ENCODE assay signal across 23 cellular contexts in genomic region chr9:98865284-98865683, GRCh38. TPM values are rescaled to one million over a fixed set of nuclear protein-coding genes. Genes with fewer than 3 reads are reported as not detected.
"Had no signal": no experiment of that assay in that cellular context is flagged by ENCODE, and none has a peak within 500 bp of the region (broad histone marks: within the 10 kb centered on the region; RNA-seq: fewer than 3 reads in every experiment).

No MANE protein-coding gene starts in this region.

- H3K4me1 Mint-ChIP-seq: activated T-helper 17 cell treated with anti-CD3 and anti-CD28 coated beads, Interleukin-2, amount 50 U/mL, for 72 hours had no signal

- H3K36me3 ChIP-seq: adrenal gland, ascending aorta, brain microvascular endothelial cell, upper lobe of left lung, WERI-Rb-1 had no signal

- H3K36me3 Mint-ChIP-seq: activated naive CD4-positive, alpha-beta T cell treated with anti-CD3 and anti-CD28 coated beads, Interleukin-2, amount 50 U/mL, for 72 hours; mesothelial cell of epicardium; naive thymus-derived CD8-positive, alpha-beta T cell had no signal

- ATAC-seq: activated CD8-positive, alpha-beta T cell treated with anti-CD3 and anti-CD28 coated beads, Interleukin-2, amount 10 ng/mL, durations not matched to agents 7 days and 5 days; activated naive CD4-positive, alpha-beta T cell treated with anti-CD3 and anti-CD28 coated beads, Interleukin-2, amount 50 U/mL, for 72 hours; activated T-helper 17 cell treated with anti-CD3 and anti-CD28 coated beads, Interleukin-2, amount 50 U/mL, for 72 hours; left colon; naive thymus-derived CD8-positive, alpha-beta T cell had no signal

- DNase-seq: activated CD4-positive, alpha-beta T cell treated with anti-CD3 and anti-CD28 coated beads, Interleukin-2, amount 50 U/mL, for 1 hour; activated CD4-positive, CD25-positive, alpha-beta regulatory T cell treated with anti-CD3 and anti-CD28 coated beads, Interleukin-2, amount 50 U/mL, for 72 hours; activated CD8-positive, alpha-beta T cell treated with anti-CD3 and anti-CD28 coated beads, Interleukin-2, amount 10 ng/mL, durations not matched to agents 7 days and 5 days; brain microvascular endothelial cell; central memory CD4-positive, alpha-beta T cell; effector memory CD4-positive, alpha-beta T cell; foreskin melanocyte; islet precursor cell; left colon; naive thymus-derived CD8-positive, alpha-beta T cell; stimulated activated CD4-positive, alpha-beta T cell treated with anti-CD3 and anti-CD28 coated beads, Interleukin-1b, Interleukin-23, amount 100 ng/mL, for 48 hours; T-helper 1 cell; upper lobe of left lung; WERI-Rb-1 had no signal

- H3K27ac Mint-ChIP-seq: activated CD8-positive, alpha-beta T cell treated with anti-CD3 and anti-CD28 coated beads, Interleukin-2, amount 10 ng/mL, durations not matched to agents 7 days and 5 days; activated T-helper 17 cell treated with anti-CD3 and anti-CD28 coated beads, Interleukin-2, amount 50 U/mL, for 72 hours; mesothelial cell of epicardium; naive thymus-derived CD8-positive, alpha-beta T cell; progenitor cell of endocrine pancreas had no signal

- H3K9me3 ChIP-seq: adrenal gland, ascending aorta, upper lobe of left lung had no signal

- H3K27ac ChIP-seq: ascending aorta, brain microvascular endothelial cell, upper lobe of left lung, WERI-Rb-1 had no signal

- H3K4me3 ChIP-seq: adrenal gland, ascending aorta, lung, skin epidermis, upper lobe of left lung had no signal

- H3K27me3 ChIP-seq: adrenal gland, ascending aorta, brain microvascular endothelial cell, upper lobe of left lung had no signal

- H3K4me1 ChIP-seq: ascending aorta had no signal

- H3K4me3 Mint-ChIP-seq: activated CD8-positive, alpha-beta T cell treated with anti-CD3 and anti-CD28 coated beads, Interleukin-2, amount 10 ng/mL, durations not matched to agents 7 days and 5 days; activated T-helper 17 cell treated with anti-CD3 and anti-CD28 coated beads, Interleukin-2, amount 50 U/mL, for 72 hours; mesothelial cell of epicardium; naive thymus-derived CD8-positive, alpha-beta T cell had no signal

- H3K9me3 Mint-ChIP-seq: activated naive CD4-positive, alpha-beta T cell treated with anti-CD3 and anti-CD28 coated beads, Interleukin-2, amount 50 U/mL, for 72 hours; activated T-helper 17 cell treated with anti-CD3 and anti-CD28 coated beads, Interleukin-2, amount 50 U/mL, for 72 hours had no signal

RNA-seq across cellular contexts. Expression of gene GALNT12, which starts 57.8 kb away (rescaled TPM):
- total RNA-seq: osteocyte had no signal
